ENCODE assay signal across 8 cellular contexts in genomic region chr10:29735628-29736324, GRCh38.
DNase-seq lines count a peak whose midpoint lies in the region; ATAC-seq, FAIRE-seq and TF ChIP-seq lines count a peak whose summit lies in the region.

No MANE protein-coding gene starts in this region.

- CTCF ChIA-PET in H1 (lab: Charles Lee; ENCODE audit: partially characterized antibody) = interaction anchor here (0.6 to 2.5 kb wide), 21 partner anchors 9 to 697 kb away, joined by 3 to 9 read pairs (median 4); partner anchors contain the start of gene SVIL

- no peak overlapping the region for H2BK15ac ChIP-seq in H1 (ENCODE audit: low read length)

- ATAC-seq in GM19035 (IDR thresholded peaks at IDR 0.05; ENCODE audit: unreplicated experiment) (peak; percentile 92), HG03280 (IDR thresholded peaks at IDR 0.05; ENCODE audit: unreplicated experiment) (peak; percentile 73), mucosa of descending colon (peak; percentile 89)

- TF ChIP-seq POLR2A in H1 (IDR thresholded peaks at IDR 0.05; ENCODE audit: control extremely low read depth in 1 of 2, low read depth in 2 of 2, low read length in 2 of 2) = no peak

- H3K56ac ChIP-seq in H1 (replicated peaks; ENCODE audit: insufficient read length, low read depth, low read length) = no peak overlapping the region

- peaks cover 15% of the 10 kb centered on the region; the same call in 1 of the 2 replicates for H3K23me2 ChIP-seq in H1 (ENCODE audit: low read depth, low read length)

- 1% methylated on average over 39 of the region's 80 CpGs; no CpG with 5 or more reads in 1 of the 2 experiments for WGBS in H1 (ENCODE audit: extremely low coverage in 1 of 2, insufficient coverage in 1 of 2, insufficient read length in 1 of 2, insufficient replicate concordance in 2 of 2, low coverage in 1 of 2, low lambda C conversion rate in 2 of 2, missing lambda C conversion rate in 1 of 2), 2 experiments

- H3K27ac ChIP-seq in H1 (ENCODE audit: low read depth, low read length) = no peak overlapping the region

- H3K27me3 ChIP-seq in H1 (replicated peaks in 1 of 4; ENCODE audit: control insufficient read depth in 3 of 4, extremely low read depth in 1 of 4, insufficient read depth in 3 of 4, low read length in 3 of 4) = peaks cover 0 to 35% (median 24%) of the 10 kb centered on the region in 4 experiments; a peak in 6 of 7 replicates

- H3K9me3 ChIP-seq in H1 (ENCODE audit: insufficient read depth in 2 of 2, low read depth in 1 of 2, low read length in 1 of 2) (no peaks in the 10 kb centered on the region), mucosa of descending colon (no peaks in the 10 kb centered on the region)

- H3K79me1 ChIP-seq in H1 (ENCODE audit: low read depth, low read length) = no peaks in the 10 kb centered on the region

- peaks cover 0 to 8% (median 5%) of the 10 kb centered on the region in 4 experiments; a peak in 4 of 7 replicates for H3K4me1 ChIP-seq in H1 (replicated peaks in 1 of 4; ENCODE audit: control insufficient read depth in 3 of 4, insufficient read depth in 4 of 4, low read length in 3 of 4)
- peaks cover 16% of the 10 kb centered on the region for H3K4me1 ChIP-seq in mucosa of descending colon (ENCODE audit: low read depth)

- H2AFZ ChIP-seq in H1 (ENCODE audit: low read length) = peak overlapping the region; percentile 9; the same call in 1 of the 2 replicates

- H3K79me2 ChIP-seq in H1 (ENCODE audit: control insufficient read depth in 1 of 2, insufficient read depth in 2 of 2, low read length in 2 of 2) = peaks cover 0 to 20% of the 10 kb centered on the region in 2 experiments; a peak in 1 of 4 replicates

- no peak overlapping the region for H3K14ac ChIP-seq in H1 (ENCODE audit: insufficient read length)

- POLR2A ChIA-PET in H1 (lab: Charles Lee; ENCODE audit: partially characterized antibody) = interaction anchor here (0.9 to 1.5 kb wide), 3 partner anchors 8 to 44 kb away, joined by 3 to 4 read pairs (median 3); no protein-coding TSS in a partner anchor

- no peak overlapping the region for H4K8ac ChIP-seq in H1 (ENCODE audit: extremely low read depth, insufficient read depth, low read length)

- H3K4me3 ChIP-seq in H1 (ENCODE audit: extremely low read depth in 1 of 4, insufficient read depth in 2 of 4, low read depth in 3 of 4, low read length in 4 of 4) (peak overlapping the region; percentile 65 to 85 (median 73)), mucosa of descending colon (peak overlapping the region; percentile 67)

- intact Hi-C loops in mucosa of descending colon (cut with DNase I, micrococcal nuclease) = loop anchor here (10.0 kb wide), 2 partner anchors 91 to 101 kb away; partner anchors contain the start of gene SVIL (in 1 of the 2)

- no peak overlapping the region for H4K91ac ChIP-seq in H1 (replicated peaks; ENCODE audit: insufficient read length, low read length)

- TF ChIP-seq CTCF in H1 (IDR thresholded peaks at IDR 0.05; ENCODE audit: control extremely low read depth in 1 of 3, insufficient read depth in 1 of 3, low read depth in 1 of 3, low read length in 3 of 3) = peak; percentile 76 to 81 (median 76)
- peak; percentile 93 for TF ChIP-seq CTCF in mucosa of descending colon (IDR thresholded peaks at IDR 0.05)

- peak overlapping the region; percentile 77 to 97 for H3K4me2 ChIP-seq in H1 (ENCODE audit: insufficient read depth in 1 of 2, low read depth in 2 of 2, low read length in 2 of 2)

- no peak for FAIRE-seq in H1 (lab: Jason Lieb, UNC)

- H3K36me3 ChIP-seq in H1 (ENCODE audit: control insufficient read depth in 2 of 4, insufficient read depth in 4 of 4, low read length in 3 of 4) (no peaks in the 10 kb centered on the region), mucosa of descending colon (ENCODE audit: low read depth) (no peaks in the 10 kb centered on the region)

- H4K20me1 ChIP-seq in H1 (replicated peaks in 1 of 2; ENCODE audit: control insufficient read depth in 1 of 2, insufficient read depth in 2 of 2, low read length in 2 of 2) = peaks cover 2 to 7% of the 10 kb centered on the region in 2 experiments

- DNase-seq in AML-193 (lab: John Stamatoyannopoulos, UW) = peak; percentile 65 to 68
- peak; percentile 80 for DNase-seq in NCI-H748 (lab: John Stamatoyannopoulos, UW; ENCODE audit: unreplicated experiment)
- peak; percentile 67 to 73 for DNase-seq in activated CD8-positive, alpha-beta memory T cell treated with anti-CD3 and anti-CD28 coated beads for 4 hours (ENCODE audit: low read depth in 2 of 2)
- peak; percentile 41 to 94 for DNase-seq in H1 (ENCODE audit: low read depth in 1 of 2, low spot score in 2 of 2)
- peak; percentile 89 to 96 (median 91) for DNase-seq in mucosa of descending colon
- peak; percentile 75 to 79 for DNase-seq in stimulated activated CD8-positive, alpha-beta memory T cell treated with anti-CD3 and anti-CD28 coated beads, Interleukin-2, amount 100 ng/mL, for 48 hours (ENCODE audit: low read depth in 2 of 2)

- H3K4ac ChIP-seq in H1 (replicated peaks; ENCODE audit: insufficient read length, low read depth, low read length) = no peak overlapping the region

- H2BK5ac ChIP-seq in H1 (ENCODE audit: low read depth, low read length) = no peak overlapping the region

- peak overlapping the region; percentile 41; the same call in 1 of the 2 replicates for H3K18ac ChIP-seq in H1 (ENCODE audit: extremely low read depth, low read length)

- peak overlapping the region in 3 of 4 experiments; percentile 25 to 62 (median 50); a peak in 4 of 7 replicates for H3K9ac ChIP-seq in H1 (replicated peaks in 1 of 4; ENCODE audit: extremely low read depth in 1 of 4, low read depth in 3 of 4, low read length in 3 of 4)

- peak; percentile 69 to 78 for TF ChIP-seq RAD21 in H1 (IDR thresholded peaks at IDR 0.05 in 1 of 2, conservative IDR thresholded peaks at IDR 0.05 in 1 of 2; ENCODE audit: low read depth in 2 of 2, low read length in 2 of 2)

- no peak overlapping the region for H2BK120ac ChIP-seq in H1 (replicated peaks; ENCODE audit: low read depth, low read length)

- no peak overlapping the region for H2BK20ac ChIP-seq in H1 (ENCODE audit: low read length)

- no peak for TF ChIP-seq EP300 in H1 (IDR thresholded peaks at IDR 0.05; ENCODE audit: borderline replicate concordance in 1 of 2, low read depth in 2 of 2, low read length in 2 of 2)

- no peak overlapping the region for H3K23ac ChIP-seq in H1 (ENCODE audit: insufficient read length)

- H4K5ac ChIP-seq in H1 (ENCODE audit: insufficient read length, low read depth, low read length) = no peak overlapping the region

- H2AK5ac ChIP-seq in H1 (ENCODE audit: low read depth, low read length) = no peak overlapping the region

- 0 out of 2 replicates have a peak overlapping the region, but pooled peaks have one; percentile 9 for H2BK12ac ChIP-seq in H1 (ENCODE audit: low read depth, low read length)

TF ChIP-seq in H1, 55 proteins besides CTCF, POLR2A, EP300 and RAD21 (continues in another document):
- TF ChIP-seq JUND (IDR thresholded peaks at IDR 0.05; ENCODE audit: low read length) (no peak), TAF1 (IDR thresholded peaks at IDR 0.05; ENCODE audit: low read depth, low read length) (0 out of 2 replicates have a peak, but pooled peaks have one; percentile 37), RNF2 (IDR thresholded peaks at IDR 0.05; ENCODE audit: borderline replicate concordance, low read depth, low read length, missing control alignments, poor library complexity, severe bottlenecking) (no peak), PHF8 (conservative IDR thresholded peaks at IDR 0.05; ENCODE audit: low read depth, low read length) (peak; percentile 51; the same call in 1 of the 2 replicates), SIX5 (IDR thresholded peaks at IDR 0.05; ENCODE audit: low read depth, low read length) (no peak), POU5F1 (IDR thresholded peaks at IDR 0.05; ENCODE audit: low read depth, low read length) (no peak), CEBPB (IDR thresholded peaks at IDR 0.05; ENCODE audit: low read depth, low read length) (no peak), BACH1 (IDR thresholded peaks at IDR 0.05; ENCODE audit: low read length) (no peak), BCL11A (IDR thresholded peaks at IDR 0.05; ENCODE audit: low read depth in 2 of 2, low read length in 2 of 2) (no peak), CTBP2 (IDR thresholded peaks at IDR 0.05; ENCODE audit: borderline replicate concordance, insufficient read depth, insufficient read length, low read length) (no peak), RBBP5 (IDR thresholded peaks at IDR 0.05; ENCODE audit: borderline replicate concordance, low read depth, low read length) (peak; percentile 82; the same call in 1 of the 2 replicates), RXRA (IDR thresholded peaks at IDR 0.05; ENCODE audit: insufficient read depth, low read depth, low read length) (no peak), ATF2 (IDR thresholded peaks at IDR 0.05; ENCODE audit: low read length) (no peak), HDAC2 (IDR thresholded peaks at IDR 0.05; ENCODE audit: borderline replicate concordance in 1 of 2, low read depth in 2 of 2, low read length in 2 of 2) (peak; percentile 34 to 90; a peak in 2 of 4 replicates), RFX5 (IDR thresholded peaks at IDR 0.05; ENCODE audit: borderline replicate concordance, low read depth, low read length) (no peak), YY1 (IDR thresholded peaks at IDR 0.05; ENCODE audit: low read depth, low read length) (0 out of 2 replicates have a peak, but pooled peaks have one; percentile 19), KDM1A (IDR thresholded peaks at IDR 0.05; ENCODE audit: borderline replicate concordance, low read length) (0 out of 2 replicates have a peak, but pooled peaks have one; percentile 10), SUZ12 (IDR thresholded peaks at IDR 0.05; ENCODE audit: low read length) (no peak), POLR2AphosphoS5 (IDR thresholded peaks at IDR 0.05; ENCODE audit: low read depth, low read length) (no peak), ZNF274 (IDR thresholded peaks at IDR 0.05; ENCODE audit: borderline replicate concordance, extremely low read depth, low read length) (no peak), CREB1 (IDR thresholded peaks at IDR 0.05) (no peak; the same call in 1 of the 2 replicates), TEAD4 (IDR thresholded peaks at IDR 0.05; ENCODE audit: low read depth, low read length) (no peak), NANOG (IDR thresholded peaks at IDR 0.05; ENCODE audit: insufficient read depth, low read depth, low read length, poor library complexity, severe bottlenecking) (no peak)
